Comparison of ENCODE assay signal across 19 cellular contexts in genomic region chr3:154931484-154931883, GRCh38.
A peak's percentile ranks its signal among the peaks of the same experiment; 100 is the strongest.
DNase-seq lines count a peak whose midpoint lies in the region; ATAC-seq, FAIRE-seq and TF ChIP-seq lines count a peak whose summit lies in the region.
"Had no signal": no experiment of that assay in that cellular context is flagged by ENCODE, and none has a peak within 500 bp of the region (broad histone marks: within the 10 kb centered on the region; RNA-seq: fewer than 3 reads in every experiment).

No MANE protein-coding gene starts in this region.

- TF ChIP-seq CTCF in AG04449 (IDR thresholded peaks at IDR 0.05; ENCODE audit: insufficient read depth, low read length, missing control alignments), result no peak
- no peak for TF ChIP-seq CTCF in fibroblast of the aortic adventitia (IDR thresholded peaks at IDR 0.05; ENCODE audit: insufficient read depth, low read length)
- no peak for TF ChIP-seq CTCF in Calu3 (IDR thresholded peaks at IDR 0.05; ENCODE audit: unreplicated experiment)

- no peak overlapping the region for H3K27ac Mint-ChIP-seq in Calu3 (ENCODE audit: unreplicated experiment)
- H3K27ac Mint-ChIP-seq: activated CD8-positive, alpha-beta T cell treated with anti-CD3 and anti-CD28 coated beads, Interleukin-2, amount 10 ng/mL, durations not matched to agents 7 days and 5 days; IgD-negative memory B cell had no signal

- intact Hi-C loops in Calu3 (cut with micrococcal nuclease; ENCODE audit: unreplicated experiment), result no loop called here

- peaks cover 4% of the 10 kb centered on the region for H3K9me3 Mint-ChIP-seq in Calu3 (ENCODE audit: low read depth, unreplicated experiment)
- H3K9me3 Mint-ChIP-seq: neural crest cell had no signal

- FAIRE-seq in GM12892 (lab: Jason Lieb, UNC), result no peak
- FAIRE-seq: kidney had no signal

- POLR2A ChIA-PET in AG04449 (lab: Yijun Ruan, JAX), result no interaction called here

- peak; percentile 43; the same call in 1 of the 3 replicates for ATAC-seq in SK-N-SH treated with all-trans-retinoic acid at 6 μM for 48 hours
- ATAC-seq: activated CD8-positive, alpha-beta T cell treated with anti-CD3 and anti-CD28 coated beads, Interleukin-2, amount 10 ng/mL, durations not matched to agents 7 days and 5 days had no signal

- H3K27me3 Mint-ChIP-seq in Calu3 (ENCODE audit: unreplicated experiment), result no peaks in the 10 kb centered on the region
- H3K27me3 Mint-ChIP-seq: IgD-negative memory B cell had no signal

- DNase-seq in AG04449 (ENCODE audit: low read depth, low spot score), result peak; percentile 28
- DNase-seq in GM04503 (ENCODE audit: low read depth), result peak; percentile 53
- DNase-seq in fibroblast of the aortic adventitia (ENCODE audit: low read depth), result peak; percentile 61
- no peak for DNase-seq in Calu3
- DNase-seq in SHP77 treated with DMSO at 0.1 percent for 48 hours (lab: John Stamatoyannopoulos, UW), result no peak
- DNase-seq in foreskin melanocyte, result no peak
- no peak for DNase-seq in GM12892 (ENCODE audit: insufficient read length)
- DNase-seq: activated CD8-positive, alpha-beta T cell treated with anti-CD3 and anti-CD28 coated beads, Interleukin-2, amount 10 ng/mL, durations not matched to agents 7 days and 5 days; AML-193; GF-D8; kidney; NCI-H2107; NCI-H69; retina; stimulated activated CD4-positive, alpha-beta T cell treated with anti-CD3 and anti-CD28 coated beads, Interleukin-2, amount 100 ng/mL, for 24 hours; WERI-Rb-1 had no signal

- CTCF ChIA-PET in AG04449 (lab: Yijun Ruan, JAX), result interaction anchor here (1.2 kb wide), 1 partner anchor 24 kb away, joined by 3 read pairs; no protein-coding TSS in a partner anchor
- CTCF ChIA-PET in Calu3 (lab: Charles Lee), result no interaction called here

- no peaks in the 10 kb centered on the region for H3K36me3 Mint-ChIP-seq in Calu3 (ENCODE audit: insufficient read depth, unreplicated experiment)
- H3K36me3 Mint-ChIP-seq: IgD-negative memory B cell had no signal

- H3K4me3 Mint-ChIP-seq in Calu3 (ENCODE audit: low read depth, unreplicated experiment), result no peak overlapping the region
- H3K4me3 Mint-ChIP-seq: activated CD8-positive, alpha-beta T cell treated with anti-CD3 and anti-CD28 coated beads, Interleukin-2, amount 10 ng/mL, durations not matched to agents 7 days and 5 days; IgD-negative memory B cell; neural crest cell had no signal

- H3K4me1 Mint-ChIP-seq in Calu3 (ENCODE audit: low read depth, unreplicated experiment), result no peaks in the 10 kb centered on the region
- H3K4me1 Mint-ChIP-seq: IgD-negative memory B cell, neural crest cell had no signal

- TF ChIP-seq POLR2A in GM12892 (IDR thresholded peaks at IDR 0.05; ENCODE audit: low read depth, low read length), result no peak

- no peak overlapping the region for H3K4me3 ChIP-seq in AG04449 (ENCODE audit: low read depth, low read length)
- H3K4me3 ChIP-seq in fibroblast of the aortic adventitia (ENCODE audit: low read depth, low read length), result no peak overlapping the region

- no TSS peak for BruUV-seq in Calu3 (replicated peaks; lab: Mats Ljungman, UMichigan)

TF ChIP-seq in SK-N-SH treated with all-trans-retinoic acid at 6 μM for 48 hours, 23 proteins besides CTCF, POLR2A, EP300 and RAD21:
- TF ChIP-seq ISL1 (CRISPR knock-in tag; IDR thresholded peaks at IDR 0.05) (no peak), TOX (CRISPR knock-in tag; IDR thresholded peaks at IDR 0.05; ENCODE audit: borderline replicate concordance) (no peak), ZC3H10 (CRISPR knock-in tag; IDR thresholded peaks at IDR 0.05) (no peak), CREB5 (CRISPR knock-in tag; IDR thresholded peaks at IDR 0.05; ENCODE audit: low read depth) (no peak), BACH2 (CRISPR knock-in tag; IDR thresholded peaks at IDR 0.05; ENCODE audit: borderline replicate concordance) (no peak), POU6F1 (CRISPR knock-in tag; IDR thresholded peaks at IDR 0.05; ENCODE audit: borderline replicate concordance, low read depth) (no peak), TSHZ2 (CRISPR knock-in tag; IDR thresholded peaks at IDR 0.05) (no peak), TCF4 (CRISPR knock-in tag; IDR thresholded peaks at IDR 0.05; ENCODE audit: borderline replicate concordance) (no peak), OSR1 (CRISPR knock-in tag; IDR thresholded peaks at IDR 0.05) (no peak), ARNTL (CRISPR knock-in tag; IDR thresholded peaks at IDR 0.05; ENCODE audit: borderline replicate concordance, low read depth) (no peak), CSDC2 (CRISPR knock-in tag; IDR thresholded peaks at IDR 0.05) (no peak), ZNF8 (CRISPR knock-in tag; IDR thresholded peaks at IDR 0.05) (no peak), PPARA (CRISPR knock-in tag; IDR thresholded peaks at IDR 0.05; ENCODE audit: borderline replicate concordance) (no peak)

Comparison
In these comparisons a context has a peak if more than half of its experiments do, and no peak if none do; other contexts are left out.
1. DNase-seq: peak in AG04449 (single experiment), GM04503 (single experiment) and fibroblast of the aortic adventitia (single experiment); none in Calu3 (single experiment), SHP77 treated with DMSO at 0.1 percent for 48 hours (single experiment), foreskin melanocyte (single experiment) and GM12892 (single experiment).